Comparison of ENCODE assay signal across 1 cellular context in the genomic region with DNA sequence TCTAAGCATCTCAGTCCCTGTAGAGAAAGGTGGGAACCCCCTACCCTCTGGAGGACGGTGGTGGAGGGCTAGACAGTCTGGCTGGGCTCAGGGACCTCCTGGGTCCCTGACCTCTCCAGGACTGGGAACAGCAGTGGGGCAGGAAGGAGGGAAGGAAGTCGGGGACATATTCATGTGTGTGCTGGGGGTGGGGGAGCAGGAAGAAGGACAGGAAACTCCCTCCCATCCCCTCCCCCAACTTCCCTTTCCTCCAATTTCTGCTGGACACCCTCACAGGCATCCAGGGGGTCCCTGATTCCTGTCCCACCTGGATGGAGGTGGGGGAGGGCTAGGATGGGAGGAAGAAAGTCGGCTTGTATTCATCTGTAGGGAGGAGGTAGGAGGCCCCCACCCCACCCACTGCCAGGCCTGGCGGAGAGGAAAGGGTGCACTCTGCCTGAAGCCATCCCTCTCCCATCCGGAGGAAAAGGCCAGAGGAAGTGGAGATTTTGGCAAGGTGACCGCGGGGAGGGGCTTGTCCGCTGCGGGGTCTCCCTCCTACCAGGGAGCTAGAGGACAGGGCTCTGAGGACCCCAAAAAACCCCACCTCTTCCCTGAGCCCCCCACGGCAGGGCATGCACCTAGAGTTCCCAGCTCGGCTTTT.
TF ChIP-seq lines count a peak whose summit lies in the region.

No MANE protein-coding gene starts in this region.

TF ChIP-seq in endothelial cell of umbilical vein, 7 proteins besides CTCF, POLR2A, EP300 and RAD21:
- TF ChIP-seq JUN (IDR thresholded peaks at IDR 0.05; ENCODE audit: borderline replicate concordance, insufficient read depth, insufficient read length, low read depth) (no peak), POLR2AphosphoS5 (IDR thresholded peaks at IDR 0.05; ENCODE audit: insufficient read depth, low read depth, low read length) (no peak), FOS (IDR thresholded peaks at IDR 0.05; ENCODE audit: borderline replicate concordance, insufficient read depth, low read length) (no peak), MYC (IDR thresholded peaks at IDR 0.05; ENCODE audit: low read depth, low read length) (no peak), GATA2 (IDR thresholded peaks at IDR 0.05; ENCODE audit: insufficient read depth, insufficient read length, low read depth, low read length) (no peak)
